ENCODE assay signal across 23 cellular contexts in the genomic region with DNA sequence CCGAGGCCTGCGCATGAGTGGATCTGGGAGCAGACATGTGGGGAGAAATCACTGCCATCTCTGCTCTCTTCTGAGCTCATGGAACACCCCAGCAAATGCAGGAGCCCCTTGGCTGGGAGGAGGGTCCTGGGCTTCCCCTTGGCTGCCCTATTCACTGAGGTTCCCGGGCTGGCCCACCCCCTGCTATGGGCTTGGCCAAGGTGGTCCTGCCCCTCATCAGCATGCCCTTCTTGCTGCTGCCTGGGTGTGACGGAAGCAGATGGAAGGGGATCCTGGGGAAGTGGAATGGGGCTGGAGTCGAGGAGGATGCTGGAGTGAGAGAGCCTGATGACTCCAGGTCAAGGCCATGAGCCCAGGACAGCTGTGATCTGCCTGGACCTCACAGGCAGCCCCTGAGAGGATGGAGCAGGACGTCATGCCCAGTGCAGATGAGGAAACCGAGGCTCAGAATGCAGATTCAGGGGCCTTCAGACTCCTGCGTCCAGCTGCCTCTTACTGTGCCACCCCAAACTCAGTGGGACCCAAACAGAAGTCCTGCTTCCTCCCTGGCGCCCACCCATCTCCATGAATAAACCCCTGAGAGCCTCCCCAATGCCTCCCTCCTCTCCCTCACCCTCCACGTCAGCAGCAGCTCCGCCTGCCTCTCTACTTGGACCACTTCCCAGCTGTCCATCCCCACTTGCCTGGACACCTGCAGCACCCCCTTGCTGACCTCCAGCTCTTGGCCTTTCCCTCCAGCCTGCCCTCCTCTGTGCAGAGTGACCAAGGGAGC. TPM values are rescaled to one million over a fixed set of nuclear protein-coding genes. Genes with fewer than 3 reads are reported as not detected.
DNase-seq lines count a peak whose midpoint lies in the region; ATAC-seq and TF ChIP-seq lines count a peak whose summit lies in the region.
"Had no signal": no experiment of that assay in that cellular context is flagged by ENCODE, and none has a peak within 500 bp of the region (broad histone marks: within the 10 kb centered on the region; RNA-seq: fewer than 3 reads in every experiment).

No MANE protein-coding gene starts in this region.

- peak; percentile 45 for DNase-seq in Right ventricle myocardium inferior (ENCODE audit: missing footprints)
- DNase-seq in Right ventricle myocardium superior, result no peak
- DNase-seq in ecto neural progenitor cell (ENCODE audit: low spot score), result peak; percentile 40
- DNase-seq in osteocyte (ENCODE audit: extremely low spot score, unreplicated experiment), result peak; percentile 73
- DNase-seq in ureter (ENCODE audit: low spot score), result peak; percentile 32
- no peak for DNase-seq in UCSD-AML1 (lab: John Stamatoyannopoulos, UW; ENCODE audit: unreplicated experiment)
- DNase-seq: activated CD4-positive, alpha-beta T cell treated with anti-CD3 and anti-CD28 coated beads for 48 hours; activated naive CD4-positive, alpha-beta T cell; CD4-positive, alpha-beta memory T cell; cerebellar nuclear complex; GM23248; NCI-H2107; NCI-H345; SHP77 treated with DMSO at 0.1 percent for 48 hours; stimulated activated naive B cell treated with anti-CD40 and anti-IgM and Interleukin-4, amounts not matched to agents 10 μg/mL and 1 μg/mL and 100 μg/mL, for 72 hours; T-helper 9 cell; uterus had no signal

- H3K27ac Mint-ChIP-seq in osteocyte (ENCODE audit: unreplicated experiment), result no peak overlapping the region
- H3K27ac Mint-ChIP-seq: IgD-negative memory B cell; memory B cell; progenitor cell of endocrine pancreas; stimulated activated naive B cell treated with anti-CD40 and anti-IgM and Interleukin-4, amounts not matched to agents 10 μg/mL and 1 μg/mL and 100 μg/mL, for 72 hours had no signal

- ATAC-seq in Right ventricle myocardium inferior, result no peak
- no peak for ATAC-seq in Right ventricle myocardium superior (ENCODE audit: poor library complexity)
- no peak for ATAC-seq in HG03354 (IDR thresholded peaks at IDR 0.05; ENCODE audit: poor library complexity, severe bottlenecking, unreplicated experiment)
- no peak for ATAC-seq in HG02623 (IDR thresholded peaks at IDR 0.05; ENCODE audit: unreplicated experiment)
- ATAC-seq: gastroesophageal sphincter; stimulated activated naive B cell treated with anti-CD40 and anti-IgM and Interleukin-4, amounts not matched to agents 10 μg/mL and 1 μg/mL and 100 μg/mL, for 72 hours had no signal

- H3K4me1 Mint-ChIP-seq in osteocyte (ENCODE audit: unreplicated experiment), result peaks cover 15% of the 10 kb centered on the region

- H3K27me3 Mint-ChIP-seq in osteocyte (ENCODE audit: unreplicated experiment), result peaks cover 19% of the 10 kb centered on the region

- no peak overlapping the region for H3K4me3 Mint-ChIP-seq in osteocyte (ENCODE audit: unreplicated experiment)
- H3K4me3 Mint-ChIP-seq: CD4-positive, alpha-beta memory T cell; IgD-negative memory B cell; memory B cell; stimulated activated naive B cell treated with anti-CD40 and anti-IgM and Interleukin-4, amounts not matched to agents 10 μg/mL and 1 μg/mL and 100 μg/mL, for 72 hours had no signal

- no peak for TF ChIP-seq CTCF in osteocyte (IDR thresholded peaks at IDR 0.05)

- peaks cover 25% of the 10 kb centered on the region for H3K9me3 Mint-ChIP-seq in osteocyte (ENCODE audit: unreplicated experiment)

- intact Hi-C loops in Right ventricle myocardium inferior (cut with DNase I), result no loop called here
- intact Hi-C loops in Right ventricle myocardium superior (cut with DNase I), result no loop called here

- peaks cover 11% of the 10 kb centered on the region for H3K36me3 Mint-ChIP-seq in osteocyte (ENCODE audit: unreplicated experiment)
- H3K36me3 Mint-ChIP-seq: IgD-negative memory B cell had no signal

RNA-seq across cellular contexts. Expression of a gene that starts 4.0 kb away (rescaled TPM):
- total RNA-seq in Right ventricle myocardium inferior (6.7 TPM), Right ventricle myocardium superior (8.0 TPM), osteocyte (17.6 and 19.4 TPM in 2 replicates), ureter (41.8 TPM)

Comparison
In these comparisons a context has a peak if more than half of its experiments do, and no peak if none do; other contexts are left out.
1. DNase-seq: peak in Right ventricle myocardium inferior (single experiment), ecto neural progenitor cell (single experiment), osteocyte (single experiment) and ureter (single experiment); none in Right ventricle myocardium superior (single experiment) and UCSD-AML1 (single experiment).